Comparison of ENCODE assay signal across 20 cellular contexts in genomic region chr20:49346682-49347081, GRCh38.
A peak's percentile ranks its signal among the peaks of the same experiment; 100 is the strongest.
DNase-seq lines count a peak whose midpoint lies in the region; FAIRE-seq and TF ChIP-seq lines count a peak whose summit lies in the region.
"Had no signal": no experiment of that assay in that cellular context is flagged by ENCODE, and none has a peak within 500 bp of the region (broad histone marks: within the 10 kb centered on the region; RNA-seq: fewer than 3 reads in every experiment).

No MANE protein-coding gene starts in this region.

- H3K9me3 ChIP-seq in CD8-positive, alpha-beta memory T cell (ENCODE audit: low read length) = no peaks in the 10 kb centered on the region
- H3K9me3 ChIP-seq: Caco-2, esophagus squamous epithelium, left ventricle myocardium inferior, ovary had no signal

- H3K36me3 ChIP-seq in brain microvascular endothelial cell (replicated peaks) = no peaks in the 10 kb centered on the region
- no peaks in the 10 kb centered on the region for H3K36me3 ChIP-seq in CD8-positive, alpha-beta memory T cell (ENCODE audit: insufficient read depth, low read length)
- H3K36me3 ChIP-seq: cardiac muscle cell, esophagus squamous epithelium, left ventricle myocardium inferior, ovary had no signal

- H3K4me1 Mint-ChIP-seq in nephron progenitor cell = peaks cover 19% of the 10 kb centered on the region
- peaks cover 0 to 6% (median 2%) of the 10 kb centered on the region in 3 donors for H3K4me1 Mint-ChIP-seq in CD8-positive, alpha-beta memory T cell
- H3K4me1 Mint-ChIP-seq: activated B cell treated with CpG ODN at 0.5 μM for 24 hours had no signal

- POLR2A ChIA-PET in CD8-positive, alpha-beta memory T cell (lab: Charles Lee) = no interaction called here

- DNase-seq in EH (ENCODE audit: low read depth) (peak; percentile 10), HTR-8/SVneo (ENCODE audit: insufficient read length, low spot score) (no peak), brain microvascular endothelial cell (peak; percentile 5), nephron progenitor cell (no peak), DMS79 (lab: John Stamatoyannopoulos, UW) (no peak), NCI-H69 (lab: John Stamatoyannopoulos, UW) (no peak), COLO829 (ENCODE audit: low spot score) (no peak)
- DNase-seq in CD8-positive, alpha-beta memory T cell = no peak
- DNase-seq: activated B cell treated with CpG ODN at 0.5 μM for 24 hours; activated CD8-positive, alpha-beta T cell treated with anti-CD3 and anti-CD28 coated beads, Interleukin-2, amount 10 ng/mL, durations not matched to agents 7 days and 5 days; esophagus squamous epithelium; GF-D8; left ventricle myocardium inferior; NCI-H1436; NCI-H345; ovary; stimulated activated CD4-positive, alpha-beta T cell treated with anti-CD3 and anti-CD28 coated beads, Interleukin-2, amount 100 ng/mL, for 24 hours; T-helper 2 cell had no signal

- H3K27ac ChIP-seq in brain microvascular endothelial cell = no peak overlapping the region
- H3K27ac ChIP-seq in CD8-positive, alpha-beta memory T cell (ENCODE audit: low read depth, low read length) = no peak overlapping the region
- H3K27ac ChIP-seq: cardiac muscle cell, left ventricle myocardium inferior, ovary had no signal

- in situ Hi-C loops in brain microvascular endothelial cell (cut with HindIII; ENCODE audit: low pct_ligation_motif_present, low sequenced_read_pairs) = no loop called here

- no peaks in the 10 kb centered on the region for H3K4me1 ChIP-seq in CD8-positive, alpha-beta memory T cell (ENCODE audit: insufficient read depth, low read length)

- no peak overlapping the region for H3K27ac Mint-ChIP-seq in nephron progenitor cell
- H3K27ac Mint-ChIP-seq in CD8-positive, alpha-beta memory T cell = peak overlapping the region in 4 of 8 donors; percentile 20 to 57 (median 50)
- H3K27ac Mint-ChIP-seq: activated B cell treated with CpG ODN at 0.5 μM for 24 hours; activated CD8-positive, alpha-beta T cell treated with anti-CD3 and anti-CD28 coated beads, Interleukin-2, amount 10 ng/mL, durations not matched to agents 7 days and 5 days had no signal

- H3K27me3 Mint-ChIP-seq in nephron progenitor cell (ENCODE audit: low read depth, poor library complexity) = peaks cover 20% of the 10 kb centered on the region
- H3K27me3 Mint-ChIP-seq in CD8-positive, alpha-beta memory T cell = peaks cover 13 to 26% of the 10 kb centered on the region in 2 donors

- H3K36me3 Mint-ChIP-seq in nephron progenitor cell (ENCODE audit: low read depth) = no peaks in the 10 kb centered on the region
- H3K36me3 Mint-ChIP-seq in CD8-positive, alpha-beta memory T cell = no peaks in the 10 kb centered on the region

- H3K4me3 Mint-ChIP-seq in nephron progenitor cell = no peak overlapping the region
- H3K4me3 Mint-ChIP-seq in CD8-positive, alpha-beta memory T cell = no peak overlapping the region
- H3K4me3 Mint-ChIP-seq: activated B cell treated with CpG ODN at 0.5 μM for 24 hours; activated CD8-positive, alpha-beta T cell treated with anti-CD3 and anti-CD28 coated beads, Interleukin-2, amount 10 ng/mL, durations not matched to agents 7 days and 5 days had no signal

- H3K9me3 Mint-ChIP-seq in nephron progenitor cell = no peaks in the 10 kb centered on the region
- H3K9me3 Mint-ChIP-seq in CD8-positive, alpha-beta memory T cell = no peaks in the 10 kb centered on the region
- H3K9me3 Mint-ChIP-seq: activated B cell treated with CpG ODN at 0.5 μM for 24 hours had no signal

- peak; percentile 92 for FAIRE-seq in HTR-8/SVneo (lab: Jason Lieb, UNC)

- no peaks in the 10 kb centered on the region for H3K27me3 ChIP-seq in brain microvascular endothelial cell (replicated peaks)
- H3K27me3 ChIP-seq in CD8-positive, alpha-beta memory T cell (ENCODE audit: insufficient read depth, low read length, poor library complexity, severe bottlenecking) = no peaks in the 10 kb centered on the region
- H3K27me3 ChIP-seq: ovary had no signal

- CTCF ChIA-PET in CD8-positive, alpha-beta memory T cell (lab: Charles Lee) = no interaction called here

- peak; percentile 17 for TF ChIP-seq CTCF in brain microvascular endothelial cell (IDR thresholded peaks at IDR 0.05; ENCODE audit: low read depth, low read length, missing control alignments)
- peak; percentile 12 for TF ChIP-seq CTCF in nephron progenitor cell (IDR thresholded peaks at IDR 0.05)

- no peak overlapping the region for H3K4me3 ChIP-seq in brain microvascular endothelial cell (ENCODE audit: low read depth, low read length)
- no peak overlapping the region for H3K4me3 ChIP-seq in CD8-positive, alpha-beta memory T cell (ENCODE audit: low read length)
- H3K4me3 ChIP-seq: cardiac muscle cell, esophagus squamous epithelium, left ventricle myocardium inferior, ovary had no signal

Comparison
In these comparisons a context has a peak if more than half of its experiments do, and no peak if none do; other contexts are left out.
1. DNase-seq: peak in EH (single experiment) and brain microvascular endothelial cell (single experiment); none in HTR-8/SVneo (single experiment), nephron progenitor cell (single experiment), DMS79 (single experiment), NCI-H69 (single experiment), COLO829 (single experiment) and CD8-positive, alpha-beta memory T cell (0 of 5).